Comparison of ENCODE assay signal across 8 cellular contexts in genomic region chr12:4353785-4354208, GRCh38. TPM values are rescaled to one million over a fixed set of nuclear protein-coding genes. Genes with fewer than 3 reads are reported as not detected.
DNase-seq lines count a peak whose midpoint lies in the region; ATAC-seq and TF ChIP-seq lines count a peak whose summit lies in the region.

No MANE protein-coding gene starts in this region.

- H3K4me1 Mint-ChIP-seq in activated B cell treated with CpG ODN at 0.5 μM for 24 hours: no peaks in the 10 kb centered on the region

- no peak overlapping the region for H3K27ac ChIP-seq in C4-2B

- POLR2A ChIA-PET in HEK293T (lab: Yijun Ruan, JAX) (no interaction called here), activated B cell treated with CpG ODN at 0.5 μM for 24 hours (lab: Charles Lee) (no interaction called here)

- H3K36me3 Mint-ChIP-seq in activated B cell treated with CpG ODN at 0.5 μM for 24 hours (ENCODE audit: low read depth): peaks cover 40% of the 10 kb centered on the region

- ATAC-seq in activated B cell treated with CpG ODN at 0.5 μM for 24 hours (ENCODE audit: low read depth) (peak; percentile 54), HG03469 (IDR thresholded peaks at IDR 0.05; ENCODE audit: unreplicated experiment) (no peak), HG03442 (IDR thresholded peaks at IDR 0.05; ENCODE audit: unreplicated experiment) (no peak)

- H3K4me3 Mint-ChIP-seq in activated B cell treated with CpG ODN at 0.5 μM for 24 hours: no peak overlapping the region

- peak; percentile 21 for DNase-seq in HEK293T (ENCODE audit: extremely low spot score)
- DNase-seq in activated B cell treated with CpG ODN at 0.5 μM for 24 hours: no peak
- DNase-seq in effector CD8-positive, alpha-beta T cell (lab: John Stamatoyannopoulos, UW): peak; percentile 29
- peak; percentile 28 for DNase-seq in renal cortical epithelial cell (ENCODE audit: low read depth)
- no peak for DNase-seq in retina

- intact Hi-C loops in activated B cell treated with CpG ODN at 0.5 μM for 24 hours (cut with micrococcal nuclease): loop anchor here (5.0 to 10.0 kb wide), 3 partner anchors 174 to 651 kb away; no protein-coding TSS in a partner anchor

- no peaks in the 10 kb centered on the region for H3K9me3 Mint-ChIP-seq in activated B cell treated with CpG ODN at 0.5 μM for 24 hours

- TF ChIP-seq CTCF in C4-2B (conservative IDR thresholded peaks at IDR 0.05) (peak; percentile 83), activated B cell treated with CpG ODN at 0.5 μM for 24 hours (IDR thresholded peaks at IDR 0.05) (no peak)

- no peaks in the 10 kb centered on the region for H3K27me3 Mint-ChIP-seq in activated B cell treated with CpG ODN at 0.5 μM for 24 hours

- no peak overlapping the region for H3K27ac Mint-ChIP-seq in activated B cell treated with CpG ODN at 0.5 μM for 24 hours

- CTCF ChIA-PET in HEK293T (lab: Yijun Ruan, JAX): interaction anchor here (0.5 kb wide), 1 partner anchor 47 kb away, joined by 3 read pairs; no protein-coding TSS in a partner anchor
- CTCF ChIA-PET in activated B cell treated with CpG ODN at 0.5 μM for 24 hours (lab: Charles Lee): no interaction called here

TF ChIP-seq in HEK293T, 16 proteins besides CTCF, POLR2A, EP300 and RAD21:
- TF ChIP-seq FOXK2 (IDR thresholded peaks at IDR 0.05) (no peak), CTBP1 (IDR thresholded peaks at IDR 0.05; ENCODE audit: borderline replicate concordance) (no peak), BHLHE40 (IDR thresholded peaks at IDR 0.05; ENCODE audit: borderline replicate concordance) (no peak), FOXA1 (IDR thresholded peaks at IDR 0.05) (no peak), ARNT (IDR thresholded peaks at IDR 0.05) (no peak), HDGF (IDR thresholded peaks at IDR 0.05; ENCODE audit: borderline replicate concordance) (no peak), ELF4 (IDR thresholded peaks at IDR 0.05) (no peak), L3MBTL2 (conservative IDR thresholded peaks at IDR 0.05) (no peak), ZNF384 (IDR thresholded peaks at IDR 0.05) (no peak)
- TF ChIP-seq, protein P1, sequence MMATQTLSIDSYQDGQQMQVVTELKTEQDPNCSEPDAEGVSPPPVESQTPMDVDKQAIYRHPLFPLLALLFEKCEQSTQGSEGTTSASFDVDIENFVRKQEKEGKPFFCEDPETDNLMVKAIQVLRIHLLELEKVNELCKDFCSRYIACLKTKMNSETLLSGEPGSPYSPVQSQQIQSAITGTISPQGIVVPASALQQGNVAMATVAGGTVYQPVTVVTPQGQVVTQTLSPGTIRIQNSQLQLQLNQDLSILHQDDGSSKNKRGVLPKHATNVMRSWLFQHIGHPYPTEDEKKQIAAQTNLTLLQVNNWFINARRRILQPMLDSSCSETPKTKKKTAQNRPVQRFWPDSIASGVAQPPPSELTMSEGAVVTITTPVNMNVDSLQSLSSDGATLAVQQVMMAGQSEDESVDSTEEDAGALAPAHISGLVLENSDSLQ (IDR thresholded peaks at IDR 0.05): no peak

RNA-seq across cellular contexts. Expression of gene FGF23, which starts 25.7 kb away (rescaled TPM):
- total RNA-seq in activated B cell treated with CpG ODN at 0.5 μM for 24 hours (not detected in 2 replicates), renal cortical epithelial cell (not detected in 2 replicates)

RNA-seq across cellular contexts. Expression of gene TIGAR, which starts 32.8 kb away (rescaled TPM):
- total RNA-seq in activated B cell treated with CpG ODN at 0.5 μM for 24 hours (10.0 and 10.2 TPM in 2 replicates), renal cortical epithelial cell (21.4 and 48.7 TPM in 2 replicates)

Comparison
In these comparisons a context has a peak if more than half of its experiments do, and no peak if none do; other contexts are left out.
1. DNase-seq: peak in HEK293T (single experiment), effector CD8-positive, alpha-beta T cell (single experiment) and renal cortical epithelial cell (single experiment); none in activated B cell treated with CpG ODN at 0.5 μM for 24 hours (single experiment) and retina (single experiment).